In the genomic region with DNA sequence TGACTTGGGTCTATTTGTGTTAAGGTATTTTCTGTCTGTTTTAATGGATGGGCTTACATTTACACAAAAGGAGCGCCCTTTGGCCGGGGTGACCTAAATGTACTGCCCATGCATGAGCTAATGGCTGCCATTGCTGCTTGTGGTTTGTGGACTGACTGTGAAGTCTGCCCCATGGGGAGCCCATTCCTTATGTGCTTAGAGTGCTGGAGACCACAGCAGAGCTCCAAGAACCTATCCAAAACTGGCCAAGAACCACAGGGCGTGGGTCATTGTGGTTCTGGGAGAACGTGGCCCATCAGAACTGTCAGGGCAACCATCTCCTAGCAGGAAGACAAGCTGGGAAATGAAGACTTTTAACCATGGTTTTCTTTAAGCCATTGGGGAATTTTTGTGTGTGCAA, we compare ENCODE assay signal across 33 cellular contexts.
"Had no signal": no experiment of that assay in that cellular context is flagged by ENCODE, and none has a peak within 500 bp of the region (broad histone marks: within the 10 kb centered on the region; RNA-seq: fewer than 3 reads in every experiment).

No MANE protein-coding gene starts in this region.

- H3K27me3 Mint-ChIP-seq: stimulated activated naive CD8-positive, alpha-beta T cell treated with anti-CD3 and anti-CD28 coated beads, Interleukin-15, amount 100 ng/mL, for 72 hours had no signal

- H3K36me3 ChIP-seq: breast epithelium, gastrocnemius medialis, pancreas, thyroid gland, upper lobe of left lung, vagina had no signal

- H3K27ac ChIP-seq: adrenal gland, breast epithelium, dorsolateral prefrontal cortex, gastrocnemius medialis, pancreas, psoas muscle, thyroid gland, upper lobe of left lung, vagina, VCaP had no signal

- DNase-seq: activated CD4-positive, alpha-beta T cell treated with anti-CD3 and anti-CD28 coated beads for 4 hours; activated CD4-positive, alpha-beta T cell treated with anti-CD3 and anti-CD28 coated beads, Interleukin-2, amount 50 U/mL, for 4 hours; activated CD8-positive, alpha-beta memory T cell treated with anti-CD3 and anti-CD28 coated beads for 24 hours; activated effector memory CD4-positive, alpha-beta T cell treated with Interleukin-2 at 50 U/mL for 16 hours; activated naive CD4-positive, alpha-beta T cell treated with anti-CD3 and anti-CD28 coated beads for 36 hours; activated naive CD8-positive, alpha-beta T cell treated with anti-CD3 and anti-CD28 coated beads for 36 hours; adrenal gland; aorta; central memory CD4-positive, alpha-beta T cell; dorsolateral prefrontal cortex; effector memory CD4-positive, alpha-beta T cell; gastrocnemius medialis; head of caudate nucleus; hippocampal formation; left cardiac atrium; left ventricle myocardium superior; midbrain; naive thymus-derived CD8-positive, alpha-beta T cell; nucleus accumbens; pancreas; psoas muscle; right cardiac atrium; stimulated activated CD4-positive, alpha-beta T cell treated with anti-CD3 and anti-CD28 coated beads, Interleukin-12 subunit alpha, Interleukin-12 subunit beta, amount 100 ng/mL, for 4 hours; stimulated activated CD4-positive, alpha-beta T cell treated with anti-CD3 and anti-CD28 coated beads, Interleukin-4, amount 100 ng/mL, for 1 hour; stimulated activated naive CD8-positive, alpha-beta T cell treated with anti-CD3 and anti-CD28 coated beads, Interleukin-15, amount 100 ng/mL, for 72 hours; T-helper 9 cell; thyroid gland; upper lobe of left lung had no signal

- H3K4me3 ChIP-seq: adrenal gland, breast epithelium, dorsolateral prefrontal cortex, gastrocnemius medialis, pancreas, psoas muscle, thyroid gland, upper lobe of left lung, vagina had no signal

- H3K27ac Mint-ChIP-seq: activated naive CD4-positive, alpha-beta T cell treated with anti-CD3 and anti-CD28 coated beads for 36 hours; activated naive CD8-positive, alpha-beta T cell treated with anti-CD3 and anti-CD28 coated beads for 36 hours; naive thymus-derived CD8-positive, alpha-beta T cell; stimulated activated naive CD8-positive, alpha-beta T cell treated with anti-CD3 and anti-CD28 coated beads, Interleukin-15, amount 100 ng/mL, for 72 hours; T-helper 1 cell treated with Interleukin-12 subunit alpha and Interleukin-12 subunit beta and Interleukin-4 antibody, amounts not matched to agents 30 μg/mL and 1 μg/mL, for 36 hours had no signal

- H3K4me1 ChIP-seq: adrenal gland, breast epithelium, gastrocnemius medialis, pancreas, psoas muscle, thyroid gland, upper lobe of left lung, vagina had no signal

- H3K9me3 Mint-ChIP-seq: activated naive CD4-positive, alpha-beta T cell treated with anti-CD3 and anti-CD28 coated beads for 36 hours; activated naive CD8-positive, alpha-beta T cell treated with anti-CD3 and anti-CD28 coated beads for 36 hours; naive thymus-derived CD8-positive, alpha-beta T cell; neural crest cell; stimulated activated naive CD8-positive, alpha-beta T cell treated with anti-CD3 and anti-CD28 coated beads, Interleukin-15, amount 100 ng/mL, for 72 hours; T-helper 1 cell treated with Interleukin-12 subunit alpha and Interleukin-12 subunit beta and Interleukin-4 antibody, amounts not matched to agents 30 μg/mL and 1 μg/mL, for 36 hours had no signal

- H3K9me3 ChIP-seq: adrenal gland, breast epithelium, gastrocnemius medialis, pancreas, psoas muscle, thyroid gland, upper lobe of left lung, vagina had no signal

- H3K4me3 Mint-ChIP-seq: activated naive CD4-positive, alpha-beta T cell treated with anti-CD3 and anti-CD28 coated beads for 36 hours; activated naive CD8-positive, alpha-beta T cell treated with anti-CD3 and anti-CD28 coated beads for 36 hours; naive thymus-derived CD8-positive, alpha-beta T cell; neural crest cell; stimulated activated naive CD8-positive, alpha-beta T cell treated with anti-CD3 and anti-CD28 coated beads, Interleukin-15, amount 100 ng/mL, for 72 hours; T-helper 1 cell treated with Interleukin-12 subunit alpha and Interleukin-12 subunit beta and Interleukin-4 antibody, amounts not matched to agents 30 μg/mL and 1 μg/mL, for 36 hours had no signal

- H3K36me3 Mint-ChIP-seq: activated naive CD8-positive, alpha-beta T cell treated with anti-CD3 and anti-CD28 coated beads for 36 hours; naive thymus-derived CD8-positive, alpha-beta T cell had no signal

- ATAC-seq: gastrocnemius medialis; left cardiac atrium; left ventricle myocardium superior; naive thymus-derived CD8-positive, alpha-beta T cell; pancreas; psoas muscle; right cardiac atrium; stimulated activated naive CD8-positive, alpha-beta T cell treated with anti-CD3 and anti-CD28 coated beads, Interleukin-15, amount 100 ng/mL, for 72 hours had no signal

- H3K4me1 Mint-ChIP-seq: activated naive CD8-positive, alpha-beta T cell treated with anti-CD3 and anti-CD28 coated beads for 36 hours; naive thymus-derived CD8-positive, alpha-beta T cell; neural crest cell; stimulated activated naive CD8-positive, alpha-beta T cell treated with anti-CD3 and anti-CD28 coated beads, Interleukin-15, amount 100 ng/mL, for 72 hours had no signal
